ENCODE assay signal across 11 cellular contexts in the genomic region with DNA sequence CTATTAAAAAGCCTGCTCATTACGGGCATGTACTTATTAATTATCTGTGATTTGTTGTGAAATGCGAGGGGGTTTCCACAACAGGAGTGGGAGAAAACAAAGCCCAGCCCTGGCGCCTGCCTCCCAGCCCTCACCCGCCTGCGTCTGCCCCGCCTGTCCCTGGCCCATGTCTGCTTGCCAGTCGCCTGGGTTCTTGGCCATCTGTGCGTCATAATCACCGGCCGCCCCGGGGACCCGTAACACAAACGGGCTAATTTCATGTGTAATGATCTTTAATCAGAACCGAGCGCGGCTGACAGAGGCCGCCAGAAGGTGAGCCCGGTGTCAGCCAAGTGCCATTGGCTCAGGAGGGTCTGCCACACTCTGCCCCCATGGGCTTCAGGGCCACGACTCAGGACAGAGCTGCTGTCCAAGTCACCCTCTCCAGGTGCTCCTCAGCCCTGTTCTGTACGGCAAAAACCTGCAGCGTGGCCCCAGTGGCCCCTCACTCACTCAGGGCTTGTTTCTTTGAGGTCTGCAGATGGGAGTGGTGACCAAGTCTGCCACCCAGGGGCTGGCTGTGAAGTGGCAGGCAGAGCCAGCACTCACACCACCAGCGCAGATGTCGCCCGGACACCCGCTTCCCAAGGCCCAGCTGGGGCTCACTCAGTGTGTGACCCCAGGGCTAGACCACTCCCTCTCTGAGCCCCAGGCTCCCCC. TPM values are rescaled to one million over a fixed set of nuclear protein-coding genes. Genes with fewer than 3 reads are reported as not detected.
DNase-seq lines count a peak whose midpoint lies in the region; ATAC-seq and TF ChIP-seq lines count a peak whose summit lies in the region.
"Had no signal": no experiment of that assay in that cellular context is flagged by ENCODE, and none has a peak within 500 bp of the region (broad histone marks: within the 10 kb centered on the region; RNA-seq: fewer than 3 reads in every experiment).

No MANE protein-coding gene starts in this region.

- DNase-seq in DND-41: no peak
- DNase-seq in HL-60 (ENCODE audit: low read depth in 1 of 2, low spot score in 1 of 2): peak in 1 of 2 experiments; percentile 8
- peak; percentile 56 for DNase-seq in astrocyte of the hippocampus (ENCODE audit: low read depth, low spot score)
- DNase-seq in mucosa of descending colon: no peak
- DNase-seq in sigmoid colon: no peak
- no peak for DNase-seq in GF-D8 (lab: John Stamatoyannopoulos, UW)
- no peak for DNase-seq in coronary artery (ENCODE audit: low spot score)
- no peak for DNase-seq in DMS153 (lab: John Stamatoyannopoulos, UW)
- DNase-seq: gastrocnemius medialis had no signal

- no peaks in the 10 kb centered on the region for H3K79me2 ChIP-seq in DND-41 (ENCODE audit: insufficient read depth, low read length)

- no peak overlapping the region for H3K4me2 ChIP-seq in DND-41 (ENCODE audit: insufficient read depth, low read length)

- H3K9ac ChIP-seq in DND-41 (ENCODE audit: low read depth, low read length): no peak overlapping the region

- no peak for TF ChIP-seq POLR2A in sigmoid colon (IDR thresholded peaks at IDR 0.05)

- intact Hi-C loops in mucosa of descending colon (cut with DNase I, micrococcal nuclease): no loop called here
- intact Hi-C loops in sigmoid colon (cut with DNase I): no loop called here

- H3K27ac ChIP-seq in DND-41 (ENCODE audit: low read length) (no peak overlapping the region), HL-60 (replicated peaks) (no peak overlapping the region), sigmoid colon (no peak overlapping the region), coronary artery (no peak overlapping the region)
- H3K27ac ChIP-seq: gastrocnemius medialis, right atrium auricular region had no signal

- H3K4me1 ChIP-seq in DND-41 (ENCODE audit: insufficient read depth, low read length): no peaks in the 10 kb centered on the region
- peaks cover 3% of the 10 kb centered on the region for H3K4me1 ChIP-seq in mucosa of descending colon (ENCODE audit: low read depth)
- peaks cover 0 to 3% (median 0%) of the 10 kb centered on the region in 4 donors for H3K4me1 ChIP-seq in sigmoid colon

- H3K27me3 ChIP-seq in DND-41 (ENCODE audit: insufficient read depth, low read length, poor library complexity) (no peaks in the 10 kb centered on the region), HL-60 (ENCODE audit: insufficient read depth, poor library complexity, severe bottlenecking) (peaks cover 3% of the 10 kb centered on the region), sigmoid colon (no peaks in the 10 kb centered on the region)
- H3K27me3 ChIP-seq: gastrocnemius medialis, right atrium auricular region had no signal

- 0 out of 3 replicates have a peak, but pooled peaks have one; percentile 45 for ATAC-seq in DND-41 (ENCODE audit: insufficient read depth, low read depth)
- ATAC-seq in mucosa of descending colon: peak; percentile 15
- ATAC-seq: gastrocnemius medialis, Right ventricle myocardium inferior had no signal

- H2AFZ ChIP-seq in DND-41 (ENCODE audit: low read depth, low read length): no peak overlapping the region

- TF ChIP-seq CTCF in DND-41 (IDR thresholded peaks at IDR 0.05; ENCODE audit: borderline replicate concordance, extremely low read depth, low read length, poor library complexity, severe bottlenecking) (peak; percentile 44), HL-60 (IDR thresholded peaks at IDR 0.05; ENCODE audit: insufficient read depth, low read length) (peak; percentile 14), mucosa of descending colon (IDR thresholded peaks at IDR 0.05) (no peak), sigmoid colon (IDR thresholded peaks at IDR 0.05) (no peak), coronary artery (IDR thresholded peaks at IDR 0.05) (no peak)

- WGBS in sigmoid colon, 2 donors: 60 to 82% methylated on average over 25 of the region's 25 CpGs

- TF ChIP-seq EP300 in sigmoid colon (IDR thresholded peaks at IDR 0.05): no peak

- peaks cover 9% of the 10 kb centered on the region; the same call in 1 of the 2 replicates for H4K20me1 ChIP-seq in DND-41 (ENCODE audit: insufficient read depth, low read length)

- no peak overlapping the region for H3K4me3 ChIP-seq in DND-41 (ENCODE audit: low read depth in 1 of 2, low read length in 2 of 2)
- H3K4me3 ChIP-seq in HL-60 (replicated peaks; ENCODE audit: insufficient read depth, low read length): no peak overlapping the region
- H3K4me3 ChIP-seq in mucosa of descending colon: no peak overlapping the region
- H3K4me3 ChIP-seq in sigmoid colon: no peak overlapping the region
- H3K4me3 ChIP-seq in coronary artery: no peak overlapping the region
- H3K4me3 ChIP-seq: gastrocnemius medialis, right atrium auricular region had no signal

- H3K36me3 ChIP-seq in DND-41 (ENCODE audit: insufficient read depth, low read length) (no peaks in the 10 kb centered on the region), mucosa of descending colon (ENCODE audit: low read depth) (no peaks in the 10 kb centered on the region), sigmoid colon (no peaks in the 10 kb centered on the region)
- H3K36me3 ChIP-seq: gastrocnemius medialis, right atrium auricular region had no signal

- no peaks in the 10 kb centered on the region for H3K9me3 ChIP-seq in DND-41 (ENCODE audit: insufficient read depth, low read length, severe bottlenecking)
- H3K9me3 ChIP-seq in mucosa of descending colon: no peaks in the 10 kb centered on the region
- no peaks in the 10 kb centered on the region for H3K9me3 ChIP-seq in sigmoid colon
- H3K9me3 ChIP-seq: gastrocnemius medialis, right atrium auricular region had no signal

RNA-seq across cellular contexts. Expression of a gene that starts 28.8 kb away (rescaled TPM):
- total RNA-seq in mucosa of descending colon (10 to 100 TPM; 41.4 to 51.6 (median 41.4) TPM), sigmoid colon (10 to 100 TPM; 40.5 to 45.7 (median 44.3) TPM)
- 10 to 100 TPM in 2 of 3 donors, 1 to 10 TPM in 1; 9.5 to 37.4 (median 11.4) TPM for polyA plus RNA-seq in sigmoid colon

RNA-seq across cellular contexts. Expression of a gene that starts 37.5 kb away (rescaled TPM):
- 10 to 100 TPM; 20.5 to 37.6 (median 36.7) TPM for total RNA-seq in mucosa of descending colon
- 10 to 100 TPM in 1 of 4 donors, 1 to 10 TPM in 3; 6.8 to 12.7 (median 8.2) TPM for total RNA-seq in sigmoid colon
- polyA plus RNA-seq in sigmoid colon: 10 to 100 TPM; 10.8 to 46.0 (median 14.8) TPM

RNA-seq across cellular contexts. Expression of a gene that starts 37.6 kb away (rescaled TPM):
- total RNA-seq in mucosa of descending colon (10 to 100 TPM; 20.2 to 32.9 (median 25.0) TPM), sigmoid colon (10 to 100 TPM; 19.1 to 28.5 (median 19.2) TPM)
- 10 to 100 TPM; 16.8 to 22.2 (median 18.7) TPM for polyA plus RNA-seq in sigmoid colon

RNA-seq across cellular contexts. Expression of a gene that starts 42.6 kb away (rescaled TPM):
- under 1 TPM; 0.20 to 0.60 (median 0.31) TPM for total RNA-seq in mucosa of descending colon
- total RNA-seq in sigmoid colon: 1 to 10 TPM in 1 of 4 donors, not detected in 3; 1.2 TPM
- polyA plus RNA-seq in sigmoid colon: under 1 TPM in 1 of 3 donors, not detected in 2; 0.77 TPM
- total RNA-seq: Right ventricle myocardium inferior had no signal

RNA-seq across cellular contexts. Expression of a gene that starts 47.5 kb away (rescaled TPM):
- 10 to 100 TPM; 10.9 to 25.7 (median 18.9) TPM for total RNA-seq in mucosa of descending colon
- 10 to 100 TPM; 27.4 to 29.8 (median 28.5) TPM for total RNA-seq in sigmoid colon
- polyA plus RNA-seq in sigmoid colon: 10 to 100 TPM; 16.4 to 41.7 (median 21.0) TPM

Comparison
In these comparisons a context has a peak if more than half of its experiments do, and no peak if none do; other contexts are left out.
1. CTCF ChIP-seq: peak in DND-41 (single experiment) and HL-60 (single experiment); none in mucosa of descending colon (single experiment), sigmoid colon (0 of 4) and coronary artery (single experiment).